In the genomic region with DNA sequence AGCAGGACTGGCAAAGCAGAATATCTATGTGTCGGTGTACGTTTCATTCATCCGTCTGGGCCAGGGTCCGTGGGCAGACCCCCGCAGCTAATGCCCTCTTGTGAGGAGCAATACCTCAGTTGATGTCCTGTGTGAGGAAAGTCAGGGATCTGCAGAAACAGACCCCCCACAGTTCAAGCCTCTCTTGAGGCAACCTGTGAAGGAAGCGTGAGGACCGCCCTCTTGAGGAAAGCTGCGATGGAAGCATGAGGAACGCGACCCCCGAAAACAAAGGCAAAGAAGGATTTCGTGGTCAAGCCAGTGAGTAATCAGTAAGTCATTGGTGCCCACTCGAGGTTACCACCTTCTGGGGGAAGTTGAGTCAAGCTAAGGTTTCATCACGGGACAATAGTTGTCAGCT, we compare ENCODE assay signal across 2 cellular contexts.
TF ChIP-seq lines count a peak whose summit lies in the region.

No MANE protein-coding gene starts in this region.

TF ChIP-seq in HepG2, 621 proteins besides CTCF, POLR2A, EP300 and RAD21:
- 0 out of 2 replicates have a peak, but pooled peaks have one; percentile 38 for TF ChIP-seq ZBTB38 (CRISPR knock-in tag; IDR thresholded peaks at IDR 0.05)
- TF ChIP-seq, protein P1, sequence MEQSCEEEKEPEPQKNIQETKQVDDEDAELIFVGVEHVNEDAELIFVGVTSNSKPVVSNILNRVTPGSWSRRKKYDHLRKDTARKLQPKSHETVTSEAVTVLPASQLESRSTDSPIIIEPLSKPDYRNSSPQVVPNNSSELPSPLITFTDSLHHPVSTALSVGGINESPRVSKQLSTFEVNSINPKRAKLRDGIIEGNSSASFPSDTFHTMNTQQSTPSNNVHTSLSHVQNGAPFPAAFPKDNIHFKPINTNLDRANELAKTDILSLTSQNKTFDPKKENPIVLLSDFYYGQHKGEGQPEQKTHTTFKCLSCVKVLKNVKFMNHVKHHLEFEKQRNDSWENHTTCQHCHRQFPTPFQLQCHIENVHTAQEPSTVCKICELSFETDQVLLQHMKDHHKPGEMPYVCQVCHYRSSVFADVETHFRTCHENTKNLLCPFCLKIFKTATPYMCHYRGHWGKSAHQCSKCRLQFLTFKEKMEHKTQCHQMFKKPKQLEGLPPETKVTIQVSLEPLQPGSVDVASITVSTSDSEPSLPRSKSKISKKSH (CRISPR knock-in tag; IDR thresholded peaks at IDR 0.05; ENCODE audit: borderline replicate concordance), result no peak

TF ChIP-seq in H1, 55 proteins besides CTCF, POLR2A, EP300 and RAD21:
- TF ChIP-seq BCL11A (IDR thresholded peaks at IDR 0.05; ENCODE audit: low read depth in 2 of 2, low read length in 2 of 2) (no peak), SP4 (IDR thresholded peaks at IDR 0.05; ENCODE audit: low read length) (no peak), TEAD4 (IDR thresholded peaks at IDR 0.05; ENCODE audit: low read depth, low read length) (no peak), JUN (IDR thresholded peaks at IDR 0.05; ENCODE audit: low read depth, low read length) (no peak), GTF2F1 (IDR thresholded peaks at IDR 0.05; ENCODE audit: borderline replicate concordance, low read depth, low read length) (no peak), HDAC6 (IDR thresholded peaks at IDR 0.05; ENCODE audit: low read depth, low read length) (no peak), CHD2 (IDR thresholded peaks at IDR 0.05; ENCODE audit: low read length) (no peak), CBX5 (IDR thresholded peaks at IDR 0.05; ENCODE audit: low read depth, low read length) (no peak), CTBP2 (IDR thresholded peaks at IDR 0.05; ENCODE audit: borderline replicate concordance, insufficient read depth, insufficient read length, low read length) (no peak)
- TF ChIP-seq, protein P2, sequence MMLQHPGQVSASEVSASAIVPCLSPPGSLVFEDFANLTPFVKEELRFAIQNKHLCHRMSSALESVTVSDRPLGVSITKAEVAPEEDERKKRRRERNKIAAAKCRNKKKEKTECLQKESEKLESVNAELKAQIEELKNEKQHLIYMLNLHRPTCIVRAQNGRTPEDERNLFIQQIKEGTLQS (IDR thresholded peaks at IDR 0.05; ENCODE audit: insufficient read depth, low read depth, low read length), result no peak
TF ChIP-seq in H1: peak in this region for 0.
